Comparison of ENCODE assay signal across 2 cellular contexts in genomic region chr6:27568226-27568889, GRCh38.
A peak's percentile ranks its signal among the peaks of the same experiment; 100 is the strongest.
TF ChIP-seq lines count a peak whose summit lies in the region.

No MANE protein-coding gene starts in this region.

TF ChIP-seq in HepG2, 621 proteins besides CTCF, POLR2A, EP300 and RAD21 (continued from another document):
- TF ChIP-seq ELK4 (CRISPR knock-in tag; IDR thresholded peaks at IDR 0.05; ENCODE audit: borderline replicate concordance) = no peak
- no peak for TF ChIP-seq ZNF780A (CRISPR knock-in tag; IDR thresholded peaks at IDR 0.05)
- TF ChIP-seq CEBPG (CRISPR knock-in tag; IDR thresholded peaks at IDR 0.05) = peak; percentile 38; the same call in 1 of the 2 replicates
- TF ChIP-seq MYNN (CRISPR knock-in tag; IDR thresholded peaks at IDR 0.05; ENCODE audit: low read depth) = no peak

TF ChIP-seq in K562, 482 proteins besides CTCF, POLR2A, EP300 and RAD21 (continued from another document and continues in another):
- TF ChIP-seq PKNOX1 (IDR thresholded peaks at IDR 0.05) (peak; percentile 89), SOX6 (IDR thresholded peaks at IDR 0.05) (peak; percentile 98), ZNF512 (tag; IDR thresholded peaks at IDR 0.05) (no peak), KDM1A (IDR thresholded peaks at IDR 0.05) (peak in 1 of 2 experiments; percentile 50; a peak in 2 of 4 replicates), LEF1 (IDR thresholded peaks at IDR 0.05) (0 out of 2 replicates have a peak, but pooled peaks have one; percentile 28), MXI1 (IDR thresholded peaks at IDR 0.05; ENCODE audit: low read depth, low read length) (no peak), KAT8 (IDR thresholded peaks at IDR 0.05; ENCODE audit: low read depth) (no peak), EZH2 (IDR thresholded peaks at IDR 0.05; ENCODE audit: borderline replicate concordance, low read depth, low read length) (no peak), ZNF586 (CRISPR knock-in tag; conservative IDR thresholded peaks at IDR 0.05) (no peak), ZNF175 (CRISPR knock-in tag; IDR thresholded peaks at IDR 0.05; ENCODE audit: low read depth) (no peak), ZNF79 (CRISPR knock-in tag; IDR thresholded peaks at IDR 0.05; ENCODE audit: low read depth) (no peak), TEAD4 (IDR thresholded peaks at IDR 0.05; ENCODE audit: low read length) (0 out of 2 replicates have a peak, but pooled peaks have one; percentile 23), TEAD4 (CRISPR knock-in tag; IDR thresholded peaks at IDR 0.05; ENCODE audit: borderline replicate concordance) (no peak), RBM22 (IDR thresholded peaks at IDR 0.05; ENCODE audit: low read depth, low read length, poor library complexity, severe bottlenecking) (no peak), ARID1B (IDR thresholded peaks at IDR 0.05) (peak; percentile 68), CHAMP1 (IDR thresholded peaks at IDR 0.05) (peak; percentile 43; the same call in 1 of the 2 replicates), RB1 (IDR thresholded peaks at IDR 0.05; ENCODE audit: low read depth) (no peak), NR2C1 (IDR thresholded peaks at IDR 0.05) (0 out of 2 replicates have a peak, but pooled peaks have one; percentile 11), NR2C1 (tag; IDR thresholded peaks at IDR 0.05) (0 out of 2 replicates have a peak, but pooled peaks have one; percentile 12), EP400 (IDR thresholded peaks at IDR 0.05) (peak; percentile 49; the same call in 1 of the 2 replicates), PBX2 (CRISPR knock-in tag; IDR thresholded peaks at IDR 0.05; ENCODE audit: low read depth) (no peak), PBX2 (tag; conservative IDR thresholded peaks at IDR 0.05; ENCODE audit: low read depth) (peak; percentile 85), ATF1 (CRISPR knock-in tag; IDR thresholded peaks at IDR 0.05) (no peak), ATF1 (tag; IDR thresholded peaks at IDR 0.05) (0 out of 2 replicates have a peak, but pooled peaks have one; percentile 9), CEBPG (CRISPR knock-in tag; IDR thresholded peaks at IDR 0.05) (peak; percentile 77), CEBPG (tag; conservative IDR thresholded peaks at IDR 0.05 in 1 of 2, IDR thresholded peaks at IDR 0.05 in 1 of 2) (peak; percentile 78 to 85), CEBPB (tag; IDR thresholded peaks at IDR 0.05) (peak; percentile 96), SMARCC2 (IDR thresholded peaks at IDR 0.05; ENCODE audit: low read depth) (no peak), CC2D1A (IDR thresholded peaks at IDR 0.05) (no peak), ZNF398 (CRISPR knock-in tag; IDR thresholded peaks at IDR 0.05) (no peak), CBFA2T3 (IDR thresholded peaks at IDR 0.05) (peak; percentile 65), EHMT2 (IDR thresholded peaks at IDR 0.05) (0 out of 2 replicates have a peak, but pooled peaks have one; percentile 26), CXXC5 (CRISPR knock-in tag; IDR thresholded peaks at IDR 0.05) (0 out of 2 replicates have a peak, but pooled peaks have one; percentile 27), DPF2 (IDR thresholded peaks at IDR 0.05) (peak; percentile 65), MNT (conservative IDR thresholded peaks at IDR 0.05) (peak; percentile 65 to 69), RBBP5 (IDR thresholded peaks at IDR 0.05; ENCODE audit: borderline replicate concordance, insufficient read depth, low read length, poor library complexity, severe bottlenecking) (no peak), ZNF644 (tag; IDR thresholded peaks at IDR 0.05; ENCODE audit: low read depth) (no peak), TCF3 (CRISPR knock-in tag; IDR thresholded peaks at IDR 0.05) (peak; percentile 63), KLF13 (tag; IDR thresholded peaks at IDR 0.05; ENCODE audit: borderline replicate concordance, low read depth) (no peak), PRDM10 (IDR thresholded peaks at IDR 0.05; ENCODE audit: partially characterized antibody) (peak; percentile 84), TAL1 (IDR thresholded peaks at IDR 0.05) (peak; percentile 14; the same call in 1 of the 2 replicates), GATAD2A (IDR thresholded peaks at IDR 0.05) (0 out of 2 replicates have a peak, but pooled peaks have one; percentile 54), RFX1 (IDR thresholded peaks at IDR 0.05) (peak; percentile 78), MITF (IDR thresholded peaks at IDR 0.05) (no peak), ATF3 (IDR thresholded peaks at IDR 0.05) (peak; percentile 50; the same call in 1 of the 2 replicates), ATF3 (CRISPR knock-in tag; conservative IDR thresholded peaks at IDR 0.05) (no peak)
